Comparison of ENCODE assay signal across 8 cellular contexts in genomic region chr22:30386960-30387848, GRCh38. TPM values are rescaled to one million over a fixed set of nuclear protein-coding genes. Genes with fewer than 3 reads are reported as not detected.
DNase-seq lines count a peak whose midpoint lies in the region; ATAC-seq and TF ChIP-seq lines count a peak whose summit lies in the region.

RNF215 (minus strand) TSS chr22:30387411; CDS start chr22:30387313, 98 bp downstream.

- peak within 1 kb of the TSS; percentile 79 for H3K4me2 ChIP-seq in neural progenitor cell

- ATAC-seq in GM21367 (IDR thresholded peaks at IDR 0.05; ENCODE audit: unreplicated experiment), result peak; percentile 59
- peak; percentile 78 for ATAC-seq in RWPE2 (ENCODE audit: low read depth)

- peak within 1 kb of the TSS; percentile 87 for H3K27ac Mint-ChIP-seq in neural progenitor cell

- H3K36me3 ChIP-seq in RWPE2 (ENCODE audit: low read depth) (peaks cover 6% of the 10 kb centered on the region), neural progenitor cell (no peaks in the 10 kb centered on the region), stomach smooth muscle (ENCODE audit: control insufficient read depth in 2 of 2, insufficient read depth in 2 of 2, low read length in 2 of 2) (peaks cover 3 to 9% of the 10 kb centered on the region in 2 donors)

- H2AFZ ChIP-seq in neural progenitor cell (replicated peaks), result peak within 1 kb of the TSS; percentile 96

- H3K27me3 Mint-ChIP-seq in neural progenitor cell (ENCODE audit: insufficient read depth, low read depth), result peaks cover 9% of the 10 kb centered on the region

- H3F3A ChIP-seq in neural progenitor cell (ENCODE audit: low read depth), result peaks cover 9% of the 10 kb centered on the region

- H3K4me3 Mint-ChIP-seq in neural progenitor cell, result peak within 1 kb of the TSS; percentile 90

- peaks cover 6% of the 10 kb centered on the region for H3K9me3 Mint-ChIP-seq in neural progenitor cell

- peak; percentile 89 for DNase-seq in COLO829 (ENCODE audit: low spot score)
- DNase-seq in HuH-7.5 (ENCODE audit: low spot score), result peak; percentile 87
- DNase-seq in RWPE2 (ENCODE audit: low spot score), result no peak
- DNase-seq in activated gamma-delta T cell treated with Interleukin-2 at 50 U/mL for 16 hours, result peak; percentile 77
- peak; percentile 68 to 92 for DNase-seq in foreskin fibroblast
- DNase-seq in neural progenitor cell (ENCODE audit: low spot score), result peak; percentile 94

- peak; percentile 97 for TF ChIP-seq CTCF in RWPE2 (IDR thresholded peaks at IDR 0.05; ENCODE audit: poor library complexity, severe bottlenecking)
- peak; percentile 74 for TF ChIP-seq CTCF in foreskin fibroblast (IDR thresholded peaks at IDR 0.05; ENCODE audit: low read depth, low read length)
- peak; percentile 94 for TF ChIP-seq CTCF in neural progenitor cell (IDR thresholded peaks at IDR 0.05)

- H3K9me3 ChIP-seq in RWPE2 (ENCODE audit: severe bottlenecking) (no peaks in the 10 kb centered on the region), neural progenitor cell (ENCODE audit: low read depth) (no peaks in the 10 kb centered on the region), stomach smooth muscle (ENCODE audit: control insufficient read depth in 2 of 2, low read length in 2 of 2) (no peaks in the 10 kb centered on the region)

- H3K27me3 ChIP-seq in RWPE2 (ENCODE audit: insufficient read depth, poor library complexity, severe bottlenecking), result no peaks in the 10 kb centered on the region
- H3K27me3 ChIP-seq in neural progenitor cell, result no peaks in the 10 kb centered on the region
- peaks cover 0 to 4% of the 10 kb centered on the region in 2 donors for H3K27me3 ChIP-seq in stomach smooth muscle (ENCODE audit: control insufficient read depth in 1 of 2, insufficient read depth in 2 of 2, low read length in 2 of 2)

- H3K4me1 ChIP-seq in RWPE2 (ENCODE audit: insufficient read depth, poor library complexity, severe bottlenecking) (no peaks in the 10 kb centered on the region), neural progenitor cell (peaks cover 15% of the 10 kb centered on the region), stomach smooth muscle (ENCODE audit: control insufficient read depth, insufficient read depth, low read length) (peaks cover 14% of the 10 kb centered on the region)

- H3K27ac ChIP-seq in RWPE2 (ENCODE audit: poor library complexity, severe bottlenecking) (peak within 1 kb of the TSS; percentile 43), neural progenitor cell (no peak within 1 kb of the TSS), stomach smooth muscle (ENCODE audit: low read length) (peak within 1 kb of the TSS; percentile 41)

- H4K20me1 ChIP-seq in neural progenitor cell (ENCODE audit: low read depth), result no peaks in the 10 kb centered on the region

- peak within 1 kb of the TSS; percentile 12 for H3K9ac ChIP-seq in neural progenitor cell
- peak within 1 kb of the TSS; percentile 58 to 73 for H3K9ac ChIP-seq in stomach smooth muscle (ENCODE audit: low read length in 2 of 2)

- H3K4me1 Mint-ChIP-seq in neural progenitor cell, result peaks cover 25% of the 10 kb centered on the region

- H3K79me2 ChIP-seq in neural progenitor cell (ENCODE audit: low read depth), result no peaks in the 10 kb centered on the region

- H3K36me3 Mint-ChIP-seq in neural progenitor cell, result peaks cover 2% of the 10 kb centered on the region

- H3K4me3 ChIP-seq in RWPE2 (ENCODE audit: severe bottlenecking), result peak within 1 kb of the TSS; percentile 86
- H3K4me3 ChIP-seq in foreskin fibroblast (ENCODE audit: low read depth in 1 of 2, low read length in 2 of 2), result peak within 1 kb of the TSS; percentile 64 to 71
- peak within 1 kb of the TSS; percentile 59 for H3K4me3 ChIP-seq in neural progenitor cell
- peak within 1 kb of the TSS; percentile 58 to 74 for H3K4me3 ChIP-seq in stomach smooth muscle (ENCODE audit: low read length in 2 of 2)

RNA-seq across cellular contexts. Expression of gene RNF215, which starts in this region (rescaled TPM):
- 11.9 and 38.5 TPM in 2 replicates for total RNA-seq in neural progenitor cell (ENCODE audit: low replicate concordance)
